In genomic region chr12:131675126-131676080, GRCh38 we compare ENCODE assay signal across 1 cellular context.
TF ChIP-seq lines count a peak whose summit lies in the region.

No MANE protein-coding gene starts in this region.

TF ChIP-seq in H1, 55 proteins besides CTCF, POLR2A, EP300 and RAD21 (continued from another document):
- TF ChIP-seq CHD7 (IDR thresholded peaks at IDR 0.05; ENCODE audit: insufficient replicate concordance, low read length) (no peak), BRCA1 (IDR thresholded peaks at IDR 0.05; ENCODE audit: low read depth, low read length) (no peak)
